9 cellular contexts compared by ENCODE assay signal in genomic region chr9:92964607-92964975, GRCh38. TPM values are rescaled to one million over a fixed set of nuclear protein-coding genes. Genes with fewer than 3 reads are reported as not detected.
DNase-seq lines count a peak whose midpoint lies in the region; ATAC-seq, FAIRE-seq and TF ChIP-seq lines count a peak whose summit lies in the region.
"Had no signal": no experiment of that assay in that cellular context is flagged by ENCODE, and none has a peak within 500 bp of the region (broad histone marks: within the 10 kb centered on the region; RNA-seq: fewer than 3 reads in every experiment).

No MANE protein-coding gene starts in this region.

- H3K4me1 Mint-ChIP-seq in activated CD4-positive, alpha-beta T cell treated with anti-CD3 and anti-CD28 coated beads, Interleukin-2, amount 10 ng/mL, durations not matched to agents 24 days and 14 days: peaks cover 53% of the 10 kb centered on the region
- peaks cover 75% of the 10 kb centered on the region for H3K4me1 Mint-ChIP-seq in activated B cell treated with CpG ODN at 0.5 μM for 24 hours

- TF ChIP-seq CTCF in activated B cell treated with CpG ODN at 0.5 μM for 24 hours (IDR thresholded peaks at IDR 0.05) (no peak), kidney (IDR thresholded peaks at IDR 0.05; ENCODE audit: borderline replicate concordance, extremely low read depth, insufficient read depth) (no peak)

- peaks cover 0 to 3% of the 10 kb centered on the region in 2 donors for H3K4me1 ChIP-seq in kidney (ENCODE audit: control insufficient read depth in 1 of 2, insufficient read depth in 1 of 2, low read depth in 1 of 2, low read length in 2 of 2)
- peaks cover 23% of the 10 kb centered on the region for H3K4me1 ChIP-seq in thymus (ENCODE audit: control insufficient read depth, insufficient read depth, low read length)

- peaks cover 9% of the 10 kb centered on the region for H3K9me3 Mint-ChIP-seq in activated CD4-positive, alpha-beta T cell treated with anti-CD3 and anti-CD28 coated beads, Interleukin-2, amount 10 ng/mL, durations not matched to agents 24 days and 14 days
- H3K9me3 Mint-ChIP-seq in activated B cell treated with CpG ODN at 0.5 μM for 24 hours: no peaks in the 10 kb centered on the region

- ATAC-seq in activated B cell treated with CpG ODN at 0.5 μM for 24 hours (ENCODE audit: low read depth): peak; percentile 4

- no peaks in the 10 kb centered on the region for H3K27me3 Mint-ChIP-seq in activated CD4-positive, alpha-beta T cell treated with anti-CD3 and anti-CD28 coated beads, Interleukin-2, amount 10 ng/mL, durations not matched to agents 24 days and 14 days
- H3K27me3 Mint-ChIP-seq in activated B cell treated with CpG ODN at 0.5 μM for 24 hours: no peaks in the 10 kb centered on the region

- H3K27me3 ChIP-seq in thymus (ENCODE audit: control insufficient read depth, insufficient read depth): no peaks in the 10 kb centered on the region

- H3K36me3 Mint-ChIP-seq in activated CD4-positive, alpha-beta T cell treated with anti-CD3 and anti-CD28 coated beads, Interleukin-2, amount 10 ng/mL, durations not matched to agents 24 days and 14 days (ENCODE audit: low read depth): peaks cover 36% of the 10 kb centered on the region
- peaks cover 18% of the 10 kb centered on the region for H3K36me3 Mint-ChIP-seq in activated B cell treated with CpG ODN at 0.5 μM for 24 hours (ENCODE audit: low read depth)

- intact Hi-C loops in activated CD4-positive, alpha-beta T cell treated with anti-CD3 and anti-CD28 coated beads, Interleukin-2, amount 10 ng/mL, durations not matched to agents 24 days and 14 days (cut with micrococcal nuclease): loop anchor here (1.0 to 5.0 kb wide), 6 partner anchors 14 to 603 kb away; partner anchors contain the start of genes FAM120A, FAM120AOS and SUSD3
- intact Hi-C loops in activated B cell treated with CpG ODN at 0.5 μM for 24 hours (cut with micrococcal nuclease) (loop anchor here (1.0 to 2.0 kb wide), 6 partner anchors 22 to 602 kb away; partner anchors contain the start of genes CARD19, FAM120AOS, SUSD3 and ZNF484), kidney (cut with DNase I) (no loop called here)

- WGBS in thymus: 7% methylated on average over 14 of the region's 14 CpGs

- CTCF ChIA-PET in activated B cell treated with CpG ODN at 0.5 μM for 24 hours (lab: Charles Lee): interaction anchor here (1.0 to 1.4 kb wide), 3 partner anchors 11 to 144 kb away, joined by 3 to 6 read pairs (median 4); no protein-coding TSS in a partner anchor

- POLR2A ChIA-PET in activated B cell treated with CpG ODN at 0.5 μM for 24 hours (lab: Charles Lee): interaction anchor here (0.6 to 4.0 kb wide), 9 partner anchors 10 to 174 kb away, joined by 3 to 34 read pairs (median 7); partner anchors contain the start of genes CARD19, NINJ1 and SUSD3

- no peak for FAIRE-seq in kidney (lab: Jason Lieb, UNC)

- H3K9me3 ChIP-seq in kidney (ENCODE audit: control insufficient read depth in 1 of 2, low read length in 2 of 2): peaks cover 0 to 4% of the 10 kb centered on the region in 2 donors
- peaks cover 2% of the 10 kb centered on the region for H3K9me3 ChIP-seq in thymus (ENCODE audit: control insufficient read depth)

- peak overlapping the region; percentile 98 for H3K27ac Mint-ChIP-seq in activated CD4-positive, alpha-beta T cell treated with anti-CD3 and anti-CD28 coated beads, Interleukin-2, amount 10 ng/mL, durations not matched to agents 24 days and 14 days
- H3K27ac Mint-ChIP-seq in activated B cell treated with CpG ODN at 0.5 μM for 24 hours: peak overlapping the region; percentile 99

- H3K4me3 ChIP-seq in kidney (ENCODE audit: low read length in 2 of 2) (peak overlapping the region in 1 of 2 donors; percentile 33), thymus (ENCODE audit: low read length) (peak overlapping the region; percentile 90)

- no peak for DNase-seq in activated CD4-positive, alpha-beta T cell treated with anti-CD3 and anti-CD28 coated beads, Interleukin-2, amount 10 ng/mL, durations not matched to agents 24 days and 14 days
- no peak for DNase-seq in activated CD4-positive, alpha-beta T cell treated with anti-CD3 and anti-CD28 coated beads, Interleukin-2, amount 50 U/mL, for 1 hour
- DNase-seq in activated B cell treated with CpG ODN at 0.5 μM for 24 hours: no peak
- DNase-seq in kidney: peak; percentile 77
- DNase-seq in superior temporal gyrus (ENCODE audit: extremely low spot score): no peak
- no peak for DNase-seq in cerebellar cortex (ENCODE audit: low spot score)
- no peak for DNase-seq in stimulated activated naive CD4-positive, alpha-beta T cell (lab: John Stamatoyannopoulos, UW)
- DNase-seq: NCI-H82 had no signal

- peak overlapping the region in 1 of 2 donors; percentile 26 for H3K27ac ChIP-seq in kidney (ENCODE audit: low read depth in 2 of 2, low read length in 2 of 2)
- H3K27ac ChIP-seq in thymus (ENCODE audit: low read depth): peak overlapping the region; percentile 99

- peak overlapping the region; percentile 92 for H3K4me3 Mint-ChIP-seq in activated CD4-positive, alpha-beta T cell treated with anti-CD3 and anti-CD28 coated beads, Interleukin-2, amount 10 ng/mL, durations not matched to agents 24 days and 14 days
- peak overlapping the region; percentile 94 for H3K4me3 Mint-ChIP-seq in activated B cell treated with CpG ODN at 0.5 μM for 24 hours

- H3K36me3 ChIP-seq in kidney (ENCODE audit: control insufficient read depth in 1 of 2, insufficient read depth in 2 of 2, low read length in 2 of 2): no peaks in the 10 kb centered on the region
- H3K36me3 ChIP-seq in thymus (ENCODE audit: control insufficient read depth, insufficient read depth): peaks cover 8% of the 10 kb centered on the region

- H3K9ac ChIP-seq in kidney (ENCODE audit: low read length in 2 of 2): no peak overlapping the region

RNA-seq across cellular contexts. Expression of gene FGD3, which starts 17.3 kb away (rescaled TPM):
- total RNA-seq in activated CD4-positive, alpha-beta T cell treated with anti-CD3 and anti-CD28 coated beads, Interleukin-2, amount 10 ng/mL, durations not matched to agents 24 days and 14 days: 39.5 and 39.7 TPM in 2 replicates
- total RNA-seq in activated B cell treated with CpG ODN at 0.5 μM for 24 hours (46.5 and 61.9 TPM in 2 replicates), kidney (12.1 TPM)
- polyA plus RNA-seq in kidney (ENCODE audit: insufficient read depth, low read depth, low replicate concordance) (7.4 TPM), thymus (48.9 TPM)
